In the genomic region with DNA sequence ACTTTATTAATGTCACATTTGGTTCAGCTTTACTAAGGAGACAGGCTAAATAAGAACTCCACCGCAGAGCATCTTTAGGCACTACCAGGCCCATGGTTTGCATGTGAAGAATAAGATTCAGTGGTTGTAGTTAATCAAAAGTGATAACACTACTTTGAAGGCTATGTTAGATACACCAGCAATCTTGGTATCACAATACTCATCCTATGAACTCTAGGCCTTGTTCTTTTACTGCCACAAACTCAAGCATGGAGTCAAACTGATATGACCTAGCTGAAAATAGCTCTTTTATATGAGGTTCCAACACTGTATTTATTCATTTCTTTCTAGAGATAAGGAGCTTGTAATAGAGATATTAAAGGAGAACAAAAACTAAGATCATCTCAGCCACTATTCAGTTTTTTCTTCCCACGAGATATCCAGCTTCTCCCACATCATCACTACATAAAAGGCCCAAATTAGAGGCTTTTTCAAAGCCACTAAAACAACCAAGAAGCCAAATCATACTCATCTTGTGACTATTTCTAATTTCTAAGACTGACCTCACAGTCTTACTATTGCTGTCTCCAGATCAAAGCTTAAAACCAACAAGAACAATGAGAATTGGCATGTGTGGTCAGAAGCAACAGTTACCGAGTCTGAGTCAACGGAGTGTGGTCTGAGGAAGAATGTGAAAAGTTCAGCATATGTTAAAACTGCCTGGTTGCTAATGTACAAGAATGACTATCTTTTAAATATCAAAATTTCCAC, we compare ENCODE assay signal across 9 cellular contexts. TPM values are rescaled to one million over a fixed set of nuclear protein-coding genes. Genes with fewer than 3 reads are reported as not detected.
A peak's percentile ranks its signal among the peaks of the same experiment; 100 is the strongest.
DNase-seq lines count a peak whose midpoint lies in the region; ATAC-seq and TF ChIP-seq lines count a peak whose summit lies in the region.
"Had no signal": no experiment of that assay in that cellular context is flagged by ENCODE, and none has a peak within 500 bp of the region (broad histone marks: within the 10 kb centered on the region; RNA-seq: fewer than 3 reads in every experiment).

No MANE protein-coding gene starts in this region.

- H3K4me3 ChIP-seq in cardiac fibroblast (replicated peaks in 1 of 2; ENCODE audit: low read depth in 2 of 2, low read length in 2 of 2) (no peak overlapping the region), lower lobe of right lung (no peak overlapping the region)

- ATAC-seq in GM21360 (IDR thresholded peaks at IDR 0.05; ENCODE audit: unreplicated experiment) (peak; percentile 90), HG03469 (IDR thresholded peaks at IDR 0.05; ENCODE audit: unreplicated experiment) (peak; percentile 89), lower lobe of right lung (no peak)

- no peaks in the 10 kb centered on the region for H3K27me3 ChIP-seq in lower lobe of right lung (ENCODE audit: low read depth)
- H3K27me3 ChIP-seq: neutrophil had no signal

- H3K36me3 ChIP-seq in lower lobe of right lung: no peaks in the 10 kb centered on the region
- H3K36me3 ChIP-seq: neutrophil had no signal

- H3K4me1 ChIP-seq in lower lobe of right lung: no peaks in the 10 kb centered on the region

- peak; percentile 65 for DNase-seq in AG09319 (ENCODE audit: extremely low read depth, low read depth)
- peak; percentile 85 to 98 for DNase-seq in cardiac fibroblast (ENCODE audit: low read depth in 2 of 2)
- DNase-seq in stimulated activated CD4-positive, alpha-beta T cell treated with anti-CD3 and anti-CD28 coated beads, Interleukin-2, amount 100 ng/mL, for 24 hours: no peak
- DNase-seq in lower lobe of right lung: no peak
- DNase-seq in COR-L47 (lab: John Stamatoyannopoulos, UW): no peak
- DNase-seq in putamen (ENCODE audit: low spot score): no peak

- TF ChIP-seq CTCF in AG09319 (IDR thresholded peaks at IDR 0.05; ENCODE audit: low read depth, low read length) (no peak), cardiac fibroblast (IDR thresholded peaks at IDR 0.05; ENCODE audit: low read depth, low read length) (no peak), lower lobe of right lung (IDR thresholded peaks at IDR 0.05) (no peak)

- H3K27ac ChIP-seq in lower lobe of right lung: no peak overlapping the region
- H3K27ac ChIP-seq: neutrophil had no signal

- H3K9me3 ChIP-seq in lower lobe of right lung: no peaks in the 10 kb centered on the region
- H3K9me3 ChIP-seq: neutrophil had no signal

- intact Hi-C loops in lower lobe of right lung (cut with DNase I): no loop called here

RNA-seq across cellular contexts. Expression of a gene that starts 25.1 kb away (rescaled TPM):
- 23.5 TPM for total RNA-seq in lower lobe of right lung

Comparison
In these comparisons a context has a peak if more than half of its experiments do, and no peak if none do; other contexts are left out.
1. DNase-seq: peak in AG09319 (single experiment) and cardiac fibroblast (2 of 2); none in stimulated activated CD4-positive, alpha-beta T cell treated with anti-CD3 and anti-CD28 coated beads, Interleukin-2, amount 100 ng/mL, for 24 hours (0 of 2), lower lobe of right lung (single experiment), COR-L47 (single experiment) and putamen (single experiment).
2. ATAC-seq: peak in GM21360 (single experiment) and HG03469 (single experiment); none in lower lobe of right lung (0 of 2).